1 cellular context compared by ENCODE assay signal in the genomic region with DNA sequence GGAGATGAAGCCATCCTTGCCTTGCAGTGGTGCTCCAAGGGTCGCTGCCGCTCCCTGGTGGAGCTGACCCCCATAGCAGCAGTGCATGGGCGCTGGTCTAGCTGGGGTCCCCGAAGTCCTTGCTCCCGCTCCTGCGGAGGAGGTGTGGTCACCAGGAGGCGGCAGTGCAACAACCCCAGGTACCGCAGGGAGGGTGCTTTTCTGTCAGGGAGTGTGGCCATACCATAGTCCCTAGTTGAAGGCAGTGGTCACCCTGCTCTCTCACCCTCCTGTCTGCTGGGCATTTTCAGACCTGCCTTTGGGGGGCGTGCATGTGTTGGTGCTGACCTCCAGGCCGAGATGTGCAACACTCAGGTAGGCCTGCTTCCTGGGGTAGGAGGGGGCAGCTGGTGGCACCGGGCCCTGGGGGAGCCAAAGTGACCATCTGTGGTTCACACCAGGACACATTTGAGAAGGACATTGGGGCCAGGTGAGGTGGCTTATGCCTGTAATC.
TF ChIP-seq lines count a peak whose summit lies in the region.

No MANE protein-coding gene starts in this region.

TF ChIP-seq in HepG2, 621 proteins besides CTCF, POLR2A, EP300 and RAD21:
- TF ChIP-seq AGO1 (IDR thresholded peaks at IDR 0.05; ENCODE audit: low read depth, low read length, poor library complexity, severe bottlenecking) = no peak
- TF ChIP-seq ATF7-NPFF (CRISPR knock-in tag; IDR thresholded peaks at IDR 0.05; ENCODE audit: low read depth) = no peak
- TF ChIP-seq, protein P1, sequence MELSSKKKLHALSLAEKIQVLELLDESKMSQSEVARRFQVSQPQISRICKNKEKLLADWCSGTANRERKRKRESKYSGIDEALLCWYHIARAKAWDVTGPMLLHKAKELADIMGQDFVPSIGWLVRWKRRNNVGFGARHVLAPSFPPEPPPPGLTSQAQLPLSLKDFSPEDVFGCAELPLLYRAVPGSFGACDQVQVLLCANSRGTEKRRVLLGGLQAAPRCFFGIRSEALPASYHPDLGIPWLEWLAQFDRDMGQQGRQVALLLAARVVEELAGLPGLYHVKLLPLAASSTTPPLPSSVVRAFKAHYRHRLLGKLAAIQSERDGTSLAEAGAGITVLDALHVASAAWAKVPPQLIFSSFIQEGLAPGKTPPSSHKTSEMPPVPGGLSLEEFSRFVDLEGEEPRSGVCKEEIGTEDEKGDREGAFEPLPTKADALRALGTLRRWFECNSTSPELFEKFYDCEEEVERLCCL (CRISPR knock-in tag; IDR thresholded peaks at IDR 0.05; ENCODE audit: borderline replicate concordance) = no peak
TF ChIP-seq in HepG2: peak in this region for 0.
